In genomic region chr15:34106423-34106822, GRCh38 we compare ENCODE assay signal across 11 cellular contexts.
"Had no signal": no experiment of that assay in that cellular context is flagged by ENCODE, and none has a peak within 500 bp of the region (broad histone marks: within the 10 kb centered on the region; RNA-seq: fewer than 3 reads in every experiment).

No MANE protein-coding gene starts in this region.

- H3K36me3 ChIP-seq: HAP-1 had no signal

- H3K27ac ChIP-seq: GM23248 had no signal

- H3K4me2 ChIP-seq: GM23338 had no signal

- H3K4me3 Mint-ChIP-seq: GM23338, H9, HFFc6 had no signal

- ATAC-seq: GM23338, HCT116 had no signal

- H3K9me3 Mint-ChIP-seq: H9, HFFc6 had no signal

- H3K9ac ChIP-seq: GM23248 had no signal

- FAIRE-seq: H1, H54 had no signal

- H3K27ac Mint-ChIP-seq: GM23338, HFFc6 had no signal

- H3K4me3 ChIP-seq: GM23248, GM23338, HAP-1 had no signal

- H2AFZ ChIP-seq: GM23248, GM23338 had no signal

- DNase-seq: GM23248, GOT3, H7, H9, HCEC 1CT, HFFc6 had no signal
